Comparison of ENCODE assay signal across 10 cellular contexts in genomic region chr9:128396970-128397613, GRCh38. TPM values are rescaled to one million over a fixed set of nuclear protein-coding genes. Genes with fewer than 3 reads are reported as not detected.
DNase-seq lines count a peak whose midpoint lies in the region; ATAC-seq, FAIRE-seq and TF ChIP-seq lines count a peak whose summit lies in the region.
"Had no signal": no experiment of that assay in that cellular context is flagged by ENCODE, and none has a peak within 500 bp of the region (broad histone marks: within the 10 kb centered on the region; RNA-seq: fewer than 3 reads in every experiment).

No MANE protein-coding gene starts in this region.

- H3K4me1 ChIP-seq in BLaER1 treated with 17β-estradiol and CSF1 and Interleukin-3, amounts not matched to agents 10 nM and 100 nM: peaks cover 0 to 15% (median 14%) of the 10 kb centered on the region in 10 experiments; a peak in 19 of 20 replicates
- H3K4me1 ChIP-seq in H1 (replicated peaks in 1 of 4; ENCODE audit: control insufficient read depth in 3 of 4, insufficient read depth in 4 of 4, low read length in 3 of 4) (peaks cover 9 to 28% (median 21%) of the 10 kb centered on the region in 4 experiments), small intestine (ENCODE audit: control insufficient read depth in 2 of 2, insufficient read depth in 1 of 2, low read depth in 1 of 2, low read length in 1 of 2) (no peaks in the 10 kb centered on the region)
- H3K4me1 ChIP-seq in naive thymus-derived CD4-positive, alpha-beta T cell (ENCODE audit: control insufficient read depth in 2 of 2, insufficient read depth in 2 of 2, low read length in 2 of 2): no peaks in the 10 kb centered on the region

- no peak overlapping the region for H3K14ac ChIP-seq in H1 (ENCODE audit: insufficient read length)

- H4K5ac ChIP-seq in H1 (ENCODE audit: insufficient read length, low read depth, low read length): no peak overlapping the region

- no peak overlapping the region for H2AFZ ChIP-seq in H1 (ENCODE audit: low read length)

- H3K27ac Mint-ChIP-seq in naive thymus-derived CD4-positive, alpha-beta T cell: no peak overlapping the region
- H3K27ac Mint-ChIP-seq: activated CD8-positive, alpha-beta memory T cell treated with anti-CD3 and anti-CD28 coated beads, Interleukin-2, amount 10 ng/mL, durations not matched to agents 7 days and 5 days; B cell had no signal

- POLR2A ChIA-PET in H1 (lab: Charles Lee; ENCODE audit: partially characterized antibody): interaction anchor here (0.7 to 13.1 kb wide), 6 partner anchors 10 to 34 kb away, joined by 3 to 92 read pairs (median 14); partner anchors contain the start of genes CERCAM and URM1
- POLR2A ChIA-PET in naive thymus-derived CD4-positive, alpha-beta T cell (lab: Charles Lee): no interaction called here

- H3K23me2 ChIP-seq in H1 (ENCODE audit: low read depth, low read length): peaks cover 5% of the 10 kb centered on the region

- H4K8ac ChIP-seq in H1 (ENCODE audit: extremely low read depth, insufficient read depth, low read length): no peak overlapping the region; the same call in none of the 2 replicates

- no peak overlapping the region for H3K18ac ChIP-seq in H1 (ENCODE audit: extremely low read depth, low read length)

- FAIRE-seq in H1 (lab: Jason Lieb, UNC) (peak; percentile 81), small intestine (lab: Jason Lieb, UNC) (no peak)

- H3K4ac ChIP-seq in H1 (replicated peaks; ENCODE audit: insufficient read length, low read depth, low read length): no peak overlapping the region

- peak; percentile 52 for DNase-seq in NOMO-1 treated with dmso at 0.1 percent for 144 hours (lab: John Stamatoyannopoulos, UW; ENCODE audit: unreplicated experiment)
- DNase-seq in H1 (ENCODE audit: low read depth in 1 of 2, low spot score in 2 of 2): peak in 1 of 2 experiments; percentile 57
- DNase-seq in naive thymus-derived CD4-positive, alpha-beta T cell: no peak
- no peak for DNase-seq in small intestine
- DNase-seq in stimulated activated CD4-positive, alpha-beta T cell treated with anti-CD3 and anti-CD28 coated beads, Interleukin-2, amount 100 ng/mL, for 48 hours: no peak
- no peak for DNase-seq in activated effector memory CD4-positive, alpha-beta T cell treated with anti-CD3 and anti-CD28 coated beads, Interleukin-2, amount 50 U/mL, for 16 hours
- DNase-seq: activated CD8-positive, alpha-beta memory T cell treated with anti-CD3 and anti-CD28 coated beads, Interleukin-2, amount 10 ng/mL, durations not matched to agents 7 days and 5 days had no signal

- no peaks in the 10 kb centered on the region for H3K9me3 Mint-ChIP-seq in naive thymus-derived CD4-positive, alpha-beta T cell

- peaks cover under 1 to 7% (median 2%) of the 10 kb centered on the region in 5 donors for H3K36me3 Mint-ChIP-seq in naive thymus-derived CD4-positive, alpha-beta T cell

- peaks cover 0 to 8% (median 4%) of the 10 kb centered on the region in 7 donors for H3K4me1 Mint-ChIP-seq in naive thymus-derived CD4-positive, alpha-beta T cell
- H3K4me1 Mint-ChIP-seq: activated CD8-positive, alpha-beta memory T cell treated with anti-CD3 and anti-CD28 coated beads, Interleukin-2, amount 10 ng/mL, durations not matched to agents 7 days and 5 days had no signal

- TF ChIP-seq EP300 in H1 (IDR thresholded peaks at IDR 0.05; ENCODE audit: borderline replicate concordance in 1 of 2, low read depth in 2 of 2, low read length in 2 of 2): peak in 1 of 2 experiments; percentile 43; a peak in 1 of 3 replicates

- no peak overlapping the region for H3K23ac ChIP-seq in H1 (ENCODE audit: insufficient read length)

- ATAC-seq in naive thymus-derived CD4-positive, alpha-beta T cell: peak; percentile 57
- no peak for ATAC-seq in GM19324 (IDR thresholded peaks at IDR 0.05; ENCODE audit: low FRiP score, unreplicated experiment)
- ATAC-seq: activated CD8-positive, alpha-beta memory T cell treated with anti-CD3 and anti-CD28 coated beads, Interleukin-2, amount 10 ng/mL, durations not matched to agents 7 days and 5 days had no signal

- H3K27me3 ChIP-seq in BLaER1 treated with 17β-estradiol and CSF1 and Interleukin-3, amounts not matched to agents 10 nM and 100 nM: peaks cover 0 to 16% (median 0%) of the 10 kb centered on the region in 11 experiments; a peak in 4 of 22 replicates
- H3K27me3 ChIP-seq in H1 (replicated peaks in 1 of 4; ENCODE audit: control insufficient read depth in 3 of 4, extremely low read depth in 1 of 4, insufficient read depth in 3 of 4, low read length in 3 of 4) (peaks cover 85 to 100% (median 96%) of the 10 kb centered on the region in 4 experiments), small intestine (ENCODE audit: control insufficient read depth in 2 of 2, insufficient read depth in 2 of 2, low read length in 2 of 2) (peaks cover 2 to 3% of the 10 kb centered on the region in 2 donors)
- no peaks in the 10 kb centered on the region for H3K27me3 ChIP-seq in naive thymus-derived CD4-positive, alpha-beta T cell (ENCODE audit: control insufficient read depth in 2 of 2, insufficient read depth in 2 of 2, low read length in 2 of 2)

- H3K79me1 ChIP-seq in H1 (ENCODE audit: low read depth, low read length): no peaks in the 10 kb centered on the region

- H2BK120ac ChIP-seq in H1 (replicated peaks; ENCODE audit: low read depth, low read length): no peak overlapping the region

- H3K79me2 ChIP-seq in H1 (ENCODE audit: control insufficient read depth in 1 of 2, insufficient read depth in 2 of 2, low read length in 2 of 2): no peaks in the 10 kb centered on the region

- no peak overlapping the region for H2BK5ac ChIP-seq in H1 (ENCODE audit: low read depth, low read length)

- no peak overlapping the region for H3K4me3 Mint-ChIP-seq in naive thymus-derived CD4-positive, alpha-beta T cell
- H3K4me3 Mint-ChIP-seq: activated CD8-positive, alpha-beta memory T cell treated with anti-CD3 and anti-CD28 coated beads, Interleukin-2, amount 10 ng/mL, durations not matched to agents 7 days and 5 days; B cell had no signal

- H3K4me2 ChIP-seq in BLaER1 treated with 17β-estradiol and CSF1 and Interleukin-3, amounts not matched to agents 10 nM and 100 nM: peak overlapping the region; percentile 26 to 83 (median 64); a peak in 21 of 22 replicates
- peak overlapping the region; percentile 10 to 17; a peak in 2 of 4 replicates for H3K4me2 ChIP-seq in H1 (ENCODE audit: insufficient read depth in 1 of 2, low read depth in 2 of 2, low read length in 2 of 2)

- peaks cover 0 to 15% (median 0%) of the 10 kb centered on the region in 5 donors for H3K27me3 Mint-ChIP-seq in naive thymus-derived CD4-positive, alpha-beta T cell
- H3K27me3 Mint-ChIP-seq: B cell had no signal

- TF ChIP-seq POLR2A in H1 (IDR thresholded peaks at IDR 0.05; ENCODE audit: control extremely low read depth in 1 of 2, low read depth in 2 of 2, low read length in 2 of 2): no peak

- H3K4me3 ChIP-seq in BLaER1 treated with 17β-estradiol and CSF1 and Interleukin-3, amounts not matched to agents 10 nM and 100 nM: no peak overlapping the region
- no peak overlapping the region for H3K4me3 ChIP-seq in H1 (ENCODE audit: extremely low read depth in 1 of 4, insufficient read depth in 2 of 4, low read depth in 3 of 4, low read length in 4 of 4)
- no peak overlapping the region for H3K4me3 ChIP-seq in naive thymus-derived CD4-positive, alpha-beta T cell (ENCODE audit: low read length)
- H3K4me3 ChIP-seq in small intestine (ENCODE audit: low read depth in 1 of 2, low read length in 2 of 2): no peak overlapping the region

- H3K9me3 ChIP-seq in BLaER1 treated with 17β-estradiol and CSF1 and Interleukin-3, amounts not matched to agents 10 nM and 100 nM (replicated peaks in 1 of 11): no peaks in the 10 kb centered on the region
- no peaks in the 10 kb centered on the region for H3K9me3 ChIP-seq in H1 (ENCODE audit: insufficient read depth in 2 of 2, low read depth in 1 of 2, low read length in 1 of 2)
- H3K9me3 ChIP-seq in naive thymus-derived CD4-positive, alpha-beta T cell (ENCODE audit: control insufficient read depth in 2 of 3, low read length in 3 of 3): no peaks in the 10 kb centered on the region
- no peaks in the 10 kb centered on the region for H3K9me3 ChIP-seq in small intestine (ENCODE audit: control insufficient read depth, low read depth)

- H2BK15ac ChIP-seq in H1 (ENCODE audit: low read length): no peak overlapping the region

- no peak overlapping the region for H3K27ac ChIP-seq in BLaER1 treated with 17β-estradiol and CSF1 and Interleukin-3, amounts not matched to agents 10 nM and 100 nM
- no peak overlapping the region for H3K27ac ChIP-seq in H1 (ENCODE audit: low read depth, low read length)
- no peak overlapping the region for H3K27ac ChIP-seq in naive thymus-derived CD4-positive, alpha-beta T cell (ENCODE audit: low read depth, low read length)
- H3K27ac ChIP-seq in small intestine (ENCODE audit: low read depth in 1 of 2, low read length in 1 of 2): no peak overlapping the region

- TF ChIP-seq RAD21 in H1 (IDR thresholded peaks at IDR 0.05 in 1 of 2, conservative IDR thresholded peaks at IDR 0.05 in 1 of 2; ENCODE audit: low read depth in 2 of 2, low read length in 2 of 2): no peak

- H3K9ac ChIP-seq in BLaER1 treated with 17β-estradiol and CSF1 and Interleukin-3, amounts not matched to agents 10 nM and 100 nM: peak overlapping the region in 6 of 11 experiments; percentile 26 to 57 (median 34); a peak in 7 of 22 replicates
- no peak overlapping the region for H3K9ac ChIP-seq in H1 (replicated peaks in 1 of 4; ENCODE audit: extremely low read depth in 1 of 4, low read depth in 3 of 4, low read length in 3 of 4)

- no peak overlapping the region for H2BK20ac ChIP-seq in H1 (ENCODE audit: low read length)

- peaks cover 0 to 33% (median 0%) of the 10 kb centered on the region in 11 experiments; a peak in 5 of 22 replicates for H4K20me1 ChIP-seq in BLaER1 treated with 17β-estradiol and CSF1 and Interleukin-3, amounts not matched to agents 10 nM and 100 nM
- peaks cover 14 to 31% of the 10 kb centered on the region in 2 experiments for H4K20me1 ChIP-seq in H1 (replicated peaks in 1 of 2; ENCODE audit: control insufficient read depth in 1 of 2, insufficient read depth in 2 of 2, low read length in 2 of 2)

- no peak overlapping the region for H2BK12ac ChIP-seq in H1 (ENCODE audit: low read depth, low read length)

- H3K56ac ChIP-seq in H1 (replicated peaks; ENCODE audit: insufficient read length, low read depth, low read length): no peak overlapping the region

- no peak overlapping the region for H2AK5ac ChIP-seq in H1 (ENCODE audit: low read depth, low read length)

- intact Hi-C loops in naive thymus-derived CD4-positive, alpha-beta T cell (cut with micrococcal nuclease): no loop called here

- H4K91ac ChIP-seq in H1 (replicated peaks; ENCODE audit: insufficient read length, low read length): no peak overlapping the region

- CTCF ChIA-PET in H1 (lab: Charles Lee; ENCODE audit: partially characterized antibody): interaction anchor here (1.1 to 21.9 kb wide), 9 partner anchors 10 to 145 kb away, joined by 3 to 323 read pairs (median 7); partner anchors contain the start of gene URM1
- CTCF ChIA-PET in naive thymus-derived CD4-positive, alpha-beta T cell (lab: Charles Lee): no interaction called here

- no peak for TF ChIP-seq CTCF in H1 (IDR thresholded peaks at IDR 0.05; ENCODE audit: control extremely low read depth in 1 of 3, insufficient read depth in 1 of 3, low read depth in 1 of 3, low read length in 3 of 3)

- peaks cover 8 to 22% (median 17%) of the 10 kb centered on the region in 11 experiments for H3K36me3 ChIP-seq in BLaER1 treated with 17β-estradiol and CSF1 and Interleukin-3, amounts not matched to agents 10 nM and 100 nM
- H3K36me3 ChIP-seq in H1 (ENCODE audit: control insufficient read depth in 2 of 4, insufficient read depth in 4 of 4, low read length in 3 of 4): no peaks in the 10 kb centered on the region
- peaks cover 0 to 16% (median 0%) of the 10 kb centered on the region in 3 experiments for H3K36me3 ChIP-seq in naive thymus-derived CD4-positive, alpha-beta T cell (ENCODE audit: control insufficient read depth in 2 of 3, insufficient read depth in 3 of 3, low read length in 3 of 3)
- peaks cover 2 to 8% of the 10 kb centered on the region in 2 donors for H3K36me3 ChIP-seq in small intestine (ENCODE audit: control insufficient read depth in 2 of 2, insufficient read depth in 2 of 2, low read length in 2 of 2)

- WGBS in H1 (ENCODE audit: extremely low coverage in 1 of 2, insufficient coverage in 1 of 2, insufficient read length in 1 of 2, insufficient replicate concordance in 2 of 2, low coverage in 1 of 2, low lambda C conversion rate in 2 of 2, missing lambda C conversion rate in 1 of 2), 2 experiments: 12% methylated on average over 19 of the region's 19 CpGs; no CpG with 5 or more reads in 1 of the 2 experiments
- 6 to 9% (median 7%) methylated on average over 19 of the region's 19 CpGs for WGBS in small intestine, 3 donors

RNA-seq across cellular contexts. Expression of gene CERCAM, which starts 23.6 kb away (rescaled TPM):
- total RNA-seq in H1 (2021; fragmentation: NEBNext Ultra II Directional; extraction: Animal tissue kit (Norgen Biotek cat#: 25700)): 3.1 and 4.0 TPM in 2 replicates
- polyA plus RNA-seq in H1 (2011; rRNA removed) (5.2 and 7.2 TPM in 2 replicates), small intestine (1 to 10 TPM in 2 of 3 donors, not detected in 1; 4.3 to 6.8 TPM)
- polyA plus RNA-seq in H1 (2011; cell fraction: cytosol; rRNA removed): 5.2 TPM
- 7.3 TPM for polyA plus RNA-seq in H1 (2011; cell fraction: nucleus; rRNA removed)
- 2.0 to 3.8 TPM (median 3.4 TPM) in 4 replicates for polyA plus RNA-seq in H1 (2012, experiment 1 of 2)
- polyA plus RNA-seq in H1 (2012, experiment 2 of 2): 3.0 TPM
- 5.4 TPM for polyA plus RNA-seq in H1 (2013, experiment 1 of 2)
- 5.6 TPM for polyA plus RNA-seq in H1 (2013, experiment 2 of 2)
- 2.1 and 4.0 TPM in 2 replicates for polyA minus RNA-seq in H1 (2011; rRNA and poly(A)+ RNA removed)
- polyA minus RNA-seq in H1 (2011; cell fraction: cytosol; rRNA and poly(A)+ RNA removed): 3.6 TPM
- 3.3 TPM for polyA minus RNA-seq in H1 (2011; cell fraction: nucleus; rRNA and poly(A)+ RNA removed)
- 1 to 10 TPM in 1 of 5 experiments, under 1 TPM in 4; 0.19 to 2.2 (median 0.77) TPM for total RNA-seq in naive thymus-derived CD4-positive, alpha-beta T cell
- polyA plus RNA-seq in naive thymus-derived CD4-positive, alpha-beta T cell: under 1 TPM; 0.15 to 0.54 TPM

RNA-seq across cellular contexts. Expression of gene URM1, which starts 25.9 kb away (rescaled TPM):
- 60.5 and 62.3 TPM in 2 replicates for total RNA-seq in H1 (2021; fragmentation: NEBNext Ultra II Directional; extraction: Animal tissue kit (Norgen Biotek cat#: 25700))
- 58.3 and 71.9 TPM in 2 replicates for polyA plus RNA-seq in H1 (2011; rRNA removed)
- polyA plus RNA-seq in H1 (2011; cell fraction: cytosol; rRNA removed): 58.0 TPM
- 74.2 TPM for polyA plus RNA-seq in H1 (2011; cell fraction: nucleus; rRNA removed)
- 68.0 to 83.5 TPM (median 73.0 TPM) in 4 replicates for polyA plus RNA-seq in H1 (2012, experiment 1 of 2)
- polyA plus RNA-seq in H1 (2012, experiment 2 of 2): 109 TPM
- 42.4 TPM for polyA plus RNA-seq in H1 (2013, experiment 1 of 2)
- 41.2 TPM for polyA plus RNA-seq in H1 (2013, experiment 2 of 2)
- 36.2 and 46.0 TPM in 2 replicates for polyA minus RNA-seq in H1 (2011; rRNA and poly(A)+ RNA removed)
- polyA minus RNA-seq in H1 (2011; cell fraction: cytosol; rRNA and poly(A)+ RNA removed): 21.1 TPM
- polyA minus RNA-seq in H1 (2011; cell fraction: nucleus; rRNA and poly(A)+ RNA removed): 14.4 TPM
- total RNA-seq in naive thymus-derived CD4-positive, alpha-beta T cell: 10 to 100 TPM; 32.3 to 72.4 (median 47.5) TPM
- polyA plus RNA-seq in naive thymus-derived CD4-positive, alpha-beta T cell: 10 to 100 TPM; 49.9 to 50.0 TPM
- polyA plus RNA-seq in small intestine: 10 to 100 TPM; 56.1 to 83.6 (median 64.6) TPM

RNA-seq across cellular contexts. Expression of gene SLC27A4, which starts 56.8 kb away (rescaled TPM):
- 20.5 and 21.1 TPM in 2 replicates for total RNA-seq in H1 (2021; fragmentation: NEBNext Ultra II Directional; extraction: Animal tissue kit (Norgen Biotek cat#: 25700))
- 14.9 and 23.1 TPM in 2 replicates for polyA plus RNA-seq in H1 (2011; rRNA removed)
- polyA plus RNA-seq in H1 (2011; cell fraction: cytosol; rRNA removed): 14.8 TPM
- polyA plus RNA-seq in H1 (2011; cell fraction: nucleus; rRNA removed): 24.5 TPM
- 12.1 to 19.7 TPM (median 18.6 TPM) in 4 replicates for polyA plus RNA-seq in H1 (2012, experiment 1 of 2)
- polyA plus RNA-seq in H1 (2012, experiment 2 of 2): 20.0 TPM
- 19.0 TPM for polyA plus RNA-seq in H1 (2013, experiment 1 of 2)
- polyA plus RNA-seq in H1 (2013, experiment 2 of 2): 22.2 TPM
- polyA minus RNA-seq in H1 (2011; rRNA and poly(A)+ RNA removed): 17.4 and 19.9 TPM in 2 replicates
- 16.5 TPM for polyA minus RNA-seq in H1 (2011; cell fraction: cytosol; rRNA and poly(A)+ RNA removed)
- 10.8 TPM for polyA minus RNA-seq in H1 (2011; cell fraction: nucleus; rRNA and poly(A)+ RNA removed)
- total RNA-seq in naive thymus-derived CD4-positive, alpha-beta T cell: 10 to 100 TPM in 4 of 5 experiments, 1 to 10 TPM in 1; 6.4 to 20.1 (median 12.1) TPM
- 1 to 10 TPM; 6.1 to 7.3 TPM for polyA plus RNA-seq in naive thymus-derived CD4-positive, alpha-beta T cell
- polyA plus RNA-seq in small intestine: 100 to 1,000 TPM in 2 of 3 donors, 10 to 100 TPM in 1; 57.5 to 162 (median 132) TPM

RNA-seq across cellular contexts. Expression of gene ODF2, which starts 58.7 kb away (rescaled TPM):
- total RNA-seq in H1 (2021; fragmentation: NEBNext Ultra II Directional; extraction: Animal tissue kit (Norgen Biotek cat#: 25700)): 17.9 and 19.9 TPM in 2 replicates
- 5.6 and 7.6 TPM in 2 replicates for polyA plus RNA-seq in H1 (2011; rRNA removed)
- polyA plus RNA-seq in H1 (2011; cell fraction: cytosol; rRNA removed): 9.0 TPM
- polyA plus RNA-seq in H1 (2011; cell fraction: nucleus; rRNA removed): 38.7 TPM
- polyA plus RNA-seq in H1 (2012, experiment 1 of 2): 16.2 to 18.4 TPM (median 17.1 TPM) in 4 replicates
- polyA plus RNA-seq in H1 (2012, experiment 2 of 2): 3.1 TPM
- polyA plus RNA-seq in H1 (2013, experiment 1 of 2): 16.2 TPM
- 13.5 TPM for polyA plus RNA-seq in H1 (2013, experiment 2 of 2)
- 4.0 and 6.1 TPM in 2 replicates for polyA minus RNA-seq in H1 (2011; rRNA and poly(A)+ RNA removed)
- 4.8 TPM for polyA minus RNA-seq in H1 (2011; cell fraction: cytosol; rRNA and poly(A)+ RNA removed)
- 7.0 TPM for polyA minus RNA-seq in H1 (2011; cell fraction: nucleus; rRNA and poly(A)+ RNA removed)
- total RNA-seq in naive thymus-derived CD4-positive, alpha-beta T cell: 10 to 100 TPM; 25.0 to 52.8 (median 30.2) TPM
- 10 to 100 TPM; 15.7 to 28.8 TPM for polyA plus RNA-seq in naive thymus-derived CD4-positive, alpha-beta T cell
- 10 to 100 TPM in 1 of 3 donors, 1 to 10 TPM in 2; 4.0 to 17.8 (median 5.9) TPM for polyA plus RNA-seq in small intestine

Comparison
In these comparisons a context has a peak if more than half of its experiments do, and no peak if none do; other contexts are left out.
1. H3K9ac ChIP-seq: peak in BLaER1 treated with 17β-estradiol and CSF1 and Interleukin-3, amounts not matched to agents 10 nM and 100 nM (6 of 11); none in H1 (0 of 4).